13 cellular contexts compared by ENCODE assay signal in genomic region chr2:15546297-15547098, GRCh38. TPM values are rescaled to one million over a fixed set of nuclear protein-coding genes. Genes with fewer than 3 reads are reported as not detected.
DNase-seq lines count a peak whose midpoint lies in the region; ATAC-seq and TF ChIP-seq lines count a peak whose summit lies in the region.
"Had no signal": no experiment of that assay in that cellular context is flagged by ENCODE, and none has a peak within 500 bp of the region (broad histone marks: within the 10 kb centered on the region; RNA-seq: fewer than 3 reads in every experiment).

No MANE protein-coding gene starts in this region.

- H3K9ac ChIP-seq in PC-3 (ENCODE audit: low read length): no peak overlapping the region
- H3K9ac ChIP-seq: BLaER1 treated with 17β-estradiol and CSF1 and Interleukin-3, amounts not matched to agents 10 nM and 100 nM had no signal

- DNase-seq in AG09309 (ENCODE audit: low read depth) (no peak), PC-3 (no peak), erythroblast (lab: John Stamatoyannopoulos, UW) (peak; percentile 35 to 57), head of caudate nucleus (no peak), DMS153 treated with DMSO at 0.1 percent for 48 hours (lab: John Stamatoyannopoulos, UW; ENCODE audit: unreplicated experiment) (no peak)
- no peak for DNase-seq in activated CD4-positive, CD25-positive, alpha-beta regulatory T cell (lab: John Stamatoyannopoulos, UW)
- DNase-seq: activated T-cell treated with anti-CD3 and anti-CD28 coated beads for 4 hours; dorsolateral prefrontal cortex; left colon; naive thymus-derived CD8-positive, alpha-beta T cell had no signal

- CTCF ChIA-PET in PC-3 (lab: Charles Lee): no interaction called here

- no TSS peak for BruUV-seq in PC-3 (replicated peaks; lab: Mats Ljungman, UMichigan)

- H3K79me2 ChIP-seq in PC-3 (ENCODE audit: low read length): no peaks in the 10 kb centered on the region

- H3K9me3 ChIP-seq in PC-3 (ENCODE audit: low read length): no peaks in the 10 kb centered on the region
- H3K9me3 ChIP-seq: BLaER1 treated with 17β-estradiol and CSF1 and Interleukin-3, amounts not matched to agents 10 nM and 100 nM had no signal

- H3F3A ChIP-seq in PC-3 (ENCODE audit: low read length, unreplicated experiment): no peaks in the 10 kb centered on the region

- H2AFZ ChIP-seq in PC-3 (ENCODE audit: low read length): no peak overlapping the region

- H3K27me3 ChIP-seq in PC-3 (ENCODE audit: low read length): no peaks in the 10 kb centered on the region
- H3K27me3 ChIP-seq: BLaER1 treated with 17β-estradiol and CSF1 and Interleukin-3, amounts not matched to agents 10 nM and 100 nM; dorsolateral prefrontal cortex had no signal

- H3K9me2 ChIP-seq in PC-3 (replicated peaks; ENCODE audit: low read length): no peaks in the 10 kb centered on the region

- intact Hi-C loops in PC-3 (cut with micrococcal nuclease) (no loop called here), head of caudate nucleus (cut with DNase I) (no loop called here)

- TF ChIP-seq CTCF in AG09309 (IDR thresholded peaks at IDR 0.05; ENCODE audit: control insufficient read depth, insufficient read depth, low read depth, low read length, missing control alignments) (peak; percentile 15), GM12874 (IDR thresholded peaks at IDR 0.05; ENCODE audit: insufficient read depth, low read depth, low read length) (peak; percentile 34; the same call in 1 of the 2 replicates), PC-3 (conservative IDR thresholded peaks at IDR 0.05; ENCODE audit: low read depth, low read length) (peak; percentile 62)

- no peak overlapping the region for H3K4me2 ChIP-seq in PC-3 (ENCODE audit: low read length)
- H3K4me2 ChIP-seq: BLaER1 treated with 17β-estradiol and CSF1 and Interleukin-3, amounts not matched to agents 10 nM and 100 nM had no signal

- H3K4me3 ChIP-seq in AG09309 (ENCODE audit: control insufficient read depth, low read depth, low read length) (no peak overlapping the region), PC-3 (ENCODE audit: low read length) (no peak overlapping the region)
- H3K4me3 ChIP-seq: BLaER1 treated with 17β-estradiol and CSF1 and Interleukin-3, amounts not matched to agents 10 nM and 100 nM; dorsolateral prefrontal cortex had no signal

- no peaks in the 10 kb centered on the region for H3K4me1 ChIP-seq in PC-3 (ENCODE audit: insufficient read depth, low read length)
- H3K4me1 ChIP-seq: BLaER1 treated with 17β-estradiol and CSF1 and Interleukin-3, amounts not matched to agents 10 nM and 100 nM had no signal

- no peak for ATAC-seq in PC-3
- no peak for ATAC-seq in GM21381 (IDR thresholded peaks at IDR 0.05; ENCODE audit: unreplicated experiment)
- ATAC-seq: left colon; naive thymus-derived CD8-positive, alpha-beta T cell had no signal

- POLR2A ChIA-PET in PC-3 (lab: Charles Lee; ENCODE audit: unreplicated experiment): no interaction called here

- H3K27ac ChIP-seq in PC-3 (ENCODE audit: low read length): no peak overlapping the region
- H3K27ac ChIP-seq: BLaER1 treated with 17β-estradiol and CSF1 and Interleukin-3, amounts not matched to agents 10 nM and 100 nM; dorsolateral prefrontal cortex had no signal

- no peaks in the 10 kb centered on the region for H3K36me3 ChIP-seq in PC-3 (ENCODE audit: low read depth, low read length)

- no peak for TF ChIP-seq POLR2A in erythroblast (IDR thresholded peaks at IDR 0.05; ENCODE audit: low read length)

- no peaks in the 10 kb centered on the region for H4K20me1 ChIP-seq in PC-3 (ENCODE audit: low read length)
- H4K20me1 ChIP-seq: BLaER1 treated with 17β-estradiol and CSF1 and Interleukin-3, amounts not matched to agents 10 nM and 100 nM had no signal

RNA-seq across cellular contexts. Expression of gene NBAS, which starts 14.6 kb away (rescaled TPM):
- total RNA-seq in PC-3 (2014; rRNA removed): 37.2 and 45.1 TPM in 2 replicates

RNA-seq across cellular contexts. Expression of gene DDX1, which starts 45.2 kb away (rescaled TPM):
- 57.4 and 62.6 TPM in 2 replicates for total RNA-seq in PC-3 (2014; rRNA removed)

Comparison
In these comparisons a context has a peak if more than half of its experiments do, and no peak if none do; other contexts are left out.
1. DNase-seq: peak in erythroblast (2 of 2); none in AG09309 (single experiment), PC-3 (single experiment), head of caudate nucleus (0 of 42), activated CD4-positive, CD25-positive, alpha-beta regulatory T cell (0 of 4) and DMS153 treated with DMSO at 0.1 percent for 48 hours (single experiment).
2. Peak in every context shown above with its lines, with median percentiles within 50 percentile points of each other: CTCF ChIP-seq.